In the genomic region with DNA sequence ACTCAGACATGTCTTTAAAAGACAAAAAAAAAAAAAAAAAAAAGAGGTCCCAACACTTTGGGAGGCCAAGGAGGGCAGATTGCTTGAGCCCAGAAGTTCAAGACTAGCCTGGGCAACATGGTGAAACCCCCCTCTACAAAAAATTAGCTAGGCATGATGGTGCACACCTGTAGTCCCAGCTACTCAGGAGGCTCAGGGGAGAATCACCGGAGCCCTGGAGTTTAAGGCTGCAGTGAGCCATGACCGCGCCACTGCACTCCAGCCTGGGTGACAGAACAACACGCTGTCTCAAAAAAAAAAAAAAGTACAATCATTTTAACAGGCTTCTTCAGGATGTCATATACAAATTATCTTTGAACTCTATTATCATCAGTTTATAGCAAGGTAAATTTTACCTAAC, we compare ENCODE assay signal across 14 cellular contexts. TPM values are rescaled to one million over a fixed set of nuclear protein-coding genes. Genes with fewer than 3 reads are reported as not detected.
DNase-seq lines count a peak whose midpoint lies in the region; ATAC-seq and TF ChIP-seq lines count a peak whose summit lies in the region.
"Had no signal": no experiment of that assay in that cellular context is flagged by ENCODE, and none has a peak within 500 bp of the region (broad histone marks: within the 10 kb centered on the region; RNA-seq: fewer than 3 reads in every experiment).

No MANE protein-coding gene starts in this region.

- H3K79me2 ChIP-seq in DOHH2 (ENCODE audit: control insufficient read depth, low read length) (peaks cover 98% of the 10 kb centered on the region), OCI-LY3 (ENCODE audit: low read length) (peaks cover 95% of the 10 kb centered on the region)

- 90 to 98% (median 94%) methylated on average over 4 of the region's 4 CpGs for WGBS in adrenal gland, 4 donors

- no peaks in the 10 kb centered on the region for H3K9me3 ChIP-seq in DOHH2 (ENCODE audit: control insufficient read depth, insufficient read depth, low read length)
- no peaks in the 10 kb centered on the region for H3K9me3 ChIP-seq in OCI-LY3 (ENCODE audit: insufficient read depth, low read length)
- no peaks in the 10 kb centered on the region for H3K9me3 ChIP-seq in adrenal gland (replicated peaks in 1 of 3)
- H3K9me3 ChIP-seq: ovary, uterus had no signal

- DNase-seq in NCI-H2081 (lab: John Stamatoyannopoulos, UW) (no peak), adrenal gland (no peak), NCI-H1930 (lab: John Stamatoyannopoulos, UW) (no peak)
- DNase-seq: central memory CD4-positive, alpha-beta T cell; hypothalamus; mesenchymal stem cell; ovary; stimulated activated CD4-positive, alpha-beta T cell treated with anti-CD3 and anti-CD28 coated beads, Interleukin-15, amount 100 ng/mL, for 24 hours; uterus had no signal

- peaks cover 83% of the 10 kb centered on the region for H3K4me1 ChIP-seq in DOHH2 (ENCODE audit: control insufficient read depth, low read length)
- peaks cover 35% of the 10 kb centered on the region for H3K4me1 ChIP-seq in OCI-LY3 (ENCODE audit: low read length)
- H3K4me1 ChIP-seq in adrenal gland (replicated peaks in 1 of 2), result peaks cover 7 to 19% of the 10 kb centered on the region in 2 donors
- H3K4me1 ChIP-seq: uterus had no signal

- H3K36me3 ChIP-seq in DOHH2 (ENCODE audit: control insufficient read depth, low read length), result peaks cover 59% of the 10 kb centered on the region
- H3K36me3 ChIP-seq in OCI-LY3 (replicated peaks; ENCODE audit: low read depth, low read length), result peaks cover 34% of the 10 kb centered on the region
- no peaks in the 10 kb centered on the region for H3K36me3 ChIP-seq in adrenal gland (replicated peaks in 1 of 2)
- H3K36me3 ChIP-seq: ovary, uterus had no signal

- peaks cover 36% of the 10 kb centered on the region for H3F3A ChIP-seq in DOHH2 (ENCODE audit: control insufficient read depth, insufficient read depth)

- H3K9ac ChIP-seq in OCI-LY3 (ENCODE audit: low read length), result no peak overlapping the region

- H4K20me1 ChIP-seq in DOHH2 (ENCODE audit: control insufficient read depth, insufficient read depth, low read depth, low read length) (peaks cover 6% of the 10 kb centered on the region; the same call in 1 of the 2 replicates), OCI-LY3 (ENCODE audit: insufficient read depth, low read length) (peaks cover 88% of the 10 kb centered on the region)

- H3K4me2 ChIP-seq in DOHH2 (ENCODE audit: low read length), result peak overlapping the region; percentile 88
- 0 out of 2 replicates have a peak overlapping the region, but pooled peaks have one; percentile 21 for H3K4me2 ChIP-seq in OCI-LY3 (ENCODE audit: low read length)

- H3K4me3 ChIP-seq in DOHH2 (ENCODE audit: low read length) (peak overlapping the region; percentile 67), OCI-LY3 (ENCODE audit: low read length) (no peak overlapping the region), adrenal gland (no peak overlapping the region)
- H3K4me3 ChIP-seq: ovary, uterus had no signal

- TF ChIP-seq POLR2A in adrenal gland (IDR thresholded peaks at IDR 0.05), result no peak

- no peaks in the 10 kb centered on the region for H3K9me2 ChIP-seq in DOHH2 (replicated peaks; ENCODE audit: control insufficient read depth, low read length)

- intact Hi-C loops in adrenal gland (cut with DNase I), result no loop called here

- no peak overlapping the region for H2AFZ ChIP-seq in OCI-LY3 (ENCODE audit: low read depth, low read length)

- ATAC-seq in GM19452 (IDR thresholded peaks at IDR 0.05; ENCODE audit: unreplicated experiment) (peak; percentile 66), HG02970 (IDR thresholded peaks at IDR 0.05; ENCODE audit: low FRiP score, unreplicated experiment) (peak; percentile 54), HG03280 (IDR thresholded peaks at IDR 0.05; ENCODE audit: unreplicated experiment) (no peak)

- H3K27me3 ChIP-seq in DOHH2 (ENCODE audit: control insufficient read depth, low read length), result no peaks in the 10 kb centered on the region
- H3K27me3 ChIP-seq in OCI-LY3 (ENCODE audit: low read depth, low read length), result no peaks in the 10 kb centered on the region
- H3K27me3 ChIP-seq in adrenal gland, result no peaks in the 10 kb centered on the region
- H3K27me3 ChIP-seq: ovary, uterus had no signal

- TF ChIP-seq CTCF in DOHH2 (IDR thresholded peaks at IDR 0.05; ENCODE audit: low read depth, low read length, poor library complexity, severe bottlenecking) (no peak), OCI-LY3 (IDR thresholded peaks at IDR 0.05; ENCODE audit: low read depth, low read length) (no peak), adrenal gland (IDR thresholded peaks at IDR 0.05) (no peak)

- H3K27ac ChIP-seq in DOHH2 (ENCODE audit: low read depth, low read length), result peak overlapping the region; percentile 87
- H3K27ac ChIP-seq in OCI-LY3 (ENCODE audit: low read length), result no peak overlapping the region
- H3K27ac ChIP-seq in adrenal gland, result no peak overlapping the region
- H3K27ac ChIP-seq: ovary had no signal

RNA-seq across cellular contexts. Expression of a gene that starts 22.0 kb away (rescaled TPM):
- total RNA-seq in adrenal gland, result 10 to 100 TPM in 1 of 8 donors, 1 to 10 TPM in 7; 5.6 to 10.4 (median 7.8) TPM
- 10 to 100 TPM in 1 of 3 donors, 1 to 10 TPM in 2; 2.3 to 14.4 (median 5.0) TPM for polyA plus RNA-seq in adrenal gland
